Comparison of ENCODE assay signal across 9 cellular contexts in genomic region chr3:137035631-137036030, GRCh38.
DNase-seq lines count a peak whose midpoint lies in the region; ATAC-seq and TF ChIP-seq lines count a peak whose summit lies in the region.
"Had no signal": no experiment of that assay in that cellular context is flagged by ENCODE, and none has a peak within 500 bp of the region (broad histone marks: within the 10 kb centered on the region; RNA-seq: fewer than 3 reads in every experiment).

No MANE protein-coding gene starts in this region.

- WGBS in prostate gland, result 95% methylated on average over 5 of the region's 5 CpGs

- no peak for TF ChIP-seq POLR2A in prostate gland (IDR thresholded peaks at IDR 0.05)

- no peak overlapping the region for H3K27ac Mint-ChIP-seq in glutamatergic neuron (ENCODE audit: unreplicated experiment)
- H3K27ac Mint-ChIP-seq: IgD-negative memory B cell had no signal

- H3K9ac ChIP-seq in PC-3 (ENCODE audit: low read length), result no peak overlapping the region

- ATAC-seq in GM18909 (IDR thresholded peaks at IDR 0.05; ENCODE audit: poor library complexity, unreplicated experiment) (peak; percentile 45), PC-3 (peak; percentile 70), HG03571 (IDR thresholded peaks at IDR 0.05; ENCODE audit: unreplicated experiment) (no peak)

- H3K27ac ChIP-seq in PC-3 (ENCODE audit: low read length), result no peak overlapping the region
- H3K27ac ChIP-seq in prostate gland, result no peak overlapping the region

- H3K27me3 ChIP-seq in PC-3 (ENCODE audit: low read length) (no peaks in the 10 kb centered on the region), prostate gland (replicated peaks; ENCODE audit: insufficient read depth) (no peaks in the 10 kb centered on the region)

- H3K4me2 ChIP-seq in PC-3 (ENCODE audit: low read length), result no peak overlapping the region

- H3K9me3 ChIP-seq in PC-3 (ENCODE audit: low read length) (no peaks in the 10 kb centered on the region), prostate gland (no peaks in the 10 kb centered on the region)

- no peaks in the 10 kb centered on the region for H3K9me2 ChIP-seq in PC-3 (replicated peaks; ENCODE audit: low read length)

- POLR2A ChIA-PET in PC-3 (lab: Charles Lee; ENCODE audit: unreplicated experiment), result no interaction called here

- peaks cover 4% of the 10 kb centered on the region for H3K9me3 Mint-ChIP-seq in glutamatergic neuron (ENCODE audit: unreplicated experiment)
- H3K9me3 Mint-ChIP-seq: IgD-negative memory B cell had no signal

- H3K4me1 Mint-ChIP-seq in glutamatergic neuron (ENCODE audit: low read depth, unreplicated experiment), result peaks cover 2% of the 10 kb centered on the region

- H4K20me1 ChIP-seq in PC-3 (ENCODE audit: low read length), result no peaks in the 10 kb centered on the region

- peaks cover 4% of the 10 kb centered on the region for H3K27me3 Mint-ChIP-seq in glutamatergic neuron (ENCODE audit: unreplicated experiment)

- BruUV-seq in PC-3 (replicated peaks; lab: Mats Ljungman, UMichigan), result no TSS peak

- H3K4me3 Mint-ChIP-seq in glutamatergic neuron (ENCODE audit: unreplicated experiment), result no peak overlapping the region
- H3K4me3 Mint-ChIP-seq: IgD-negative memory B cell had no signal

- no peaks in the 10 kb centered on the region for H3K36me3 ChIP-seq in PC-3 (ENCODE audit: low read depth, low read length)
- H3K36me3 ChIP-seq in prostate gland, result no peaks in the 10 kb centered on the region

- no peak overlapping the region for H2AFZ ChIP-seq in PC-3 (ENCODE audit: low read length)

- H3K4me1 ChIP-seq in PC-3 (ENCODE audit: insufficient read depth, low read length), result no peaks in the 10 kb centered on the region
- no peaks in the 10 kb centered on the region for H3K4me1 ChIP-seq in prostate gland (replicated peaks)

- no peak overlapping the region for H3K4me3 ChIP-seq in AG09309 (ENCODE audit: control insufficient read depth, low read depth, low read length)
- H3K4me3 ChIP-seq in PC-3 (ENCODE audit: low read length), result no peak overlapping the region
- H3K4me3 ChIP-seq in prostate gland, result no peak overlapping the region

- intact Hi-C loops in PC-3 (cut with micrococcal nuclease) (no loop called here), prostate gland (cut with DNase I) (no loop called here)

- H3K79me2 ChIP-seq in PC-3 (ENCODE audit: low read length), result no peaks in the 10 kb centered on the region

- no peaks in the 10 kb centered on the region for H3F3A ChIP-seq in PC-3 (ENCODE audit: low read length, unreplicated experiment)

- DNase-seq in AG09309 (ENCODE audit: low read depth) (no peak), PC-3 (peak; percentile 45), glutamatergic neuron (no peak), prostate gland (ENCODE audit: low spot score) (no peak)
- no peak for DNase-seq in stimulated activated CD4-positive, alpha-beta T cell treated with anti-CD3 and anti-CD28 coated beads, Interleukin-4, amount 100 ng/mL, for 1 hour
- DNase-seq in activated CD4-positive, alpha-beta T cell treated with anti-CD3 and anti-CD28 coated beads, Interleukin-2, amount 50 U/mL, for 4 hours, result no peak

- peaks cover 6% of the 10 kb centered on the region for H3K36me3 Mint-ChIP-seq in glutamatergic neuron (ENCODE audit: unreplicated experiment)
- H3K36me3 Mint-ChIP-seq: IgD-negative memory B cell had no signal

- CTCF ChIA-PET in PC-3 (lab: Charles Lee), result no interaction called here

- TF ChIP-seq CTCF in AG09309 (IDR thresholded peaks at IDR 0.05; ENCODE audit: control insufficient read depth, insufficient read depth, low read depth, low read length, missing control alignments) (peak; percentile 34), PC-3 (conservative IDR thresholded peaks at IDR 0.05; ENCODE audit: low read depth, low read length) (peak; percentile 29; the same call in 1 of the 2 replicates), glutamatergic neuron (IDR thresholded peaks at IDR 0.05; ENCODE audit: partially characterized antibody, unreplicated experiment) (peak; percentile 9), prostate gland (IDR thresholded peaks at IDR 0.05) (no peak)

Comparison
In these comparisons a context has a peak if more than half of its experiments do, and no peak if none do; other contexts are left out.
1. CTCF ChIP-seq: peak in AG09309 (single experiment), PC-3 (single experiment) and glutamatergic neuron (single experiment); none in prostate gland (0 of 4).